In genomic region chr16:48597563-48598392, GRCh38 we compare ENCODE assay signal across 15 cellular contexts. TPM values are rescaled to one million over a fixed set of nuclear protein-coding genes. Genes with fewer than 3 reads are reported as not detected.
DNase-seq lines count a peak whose midpoint lies in the region; ATAC-seq and TF ChIP-seq lines count a peak whose summit lies in the region.
"Had no signal": no experiment of that assay in that cellular context is flagged by ENCODE, and none has a peak within 500 bp of the region (broad histone marks: within the 10 kb centered on the region; RNA-seq: fewer than 3 reads in every experiment).

No MANE protein-coding gene starts in this region.

- H2AFZ ChIP-seq in hepatocyte = no peak overlapping the region

- peaks cover 6% of the 10 kb centered on the region for H3K9me3 Mint-ChIP-seq in activated naive CD8-positive, alpha-beta T cell treated with anti-CD3 and anti-CD28 coated beads, Interleukin-2, amount 50 U/mL, for 24 hours

- POLR2A ChIA-PET in HEK293 (lab: Yijun Ruan, JAX) = no interaction called here

- peaks cover 71% of the 10 kb centered on the region for H3K4me1 Mint-ChIP-seq in activated naive CD8-positive, alpha-beta T cell treated with anti-CD3 and anti-CD28 coated beads, Interleukin-2, amount 50 U/mL, for 24 hours

- H3K27ac Mint-ChIP-seq in activated naive CD8-positive, alpha-beta T cell treated with anti-CD3 and anti-CD28 coated beads, Interleukin-2, amount 50 U/mL, for 24 hours = peak overlapping the region; percentile 74
- H3K27ac Mint-ChIP-seq: activated CD4-positive, alpha-beta T cell treated with anti-CD3 and anti-CD28 coated beads, Interleukin-2, amount 10 ng/mL, durations not matched to agents 7 days and 5 days had no signal

- no peak for ATAC-seq in activated naive CD8-positive, alpha-beta T cell treated with anti-CD3 and anti-CD28 coated beads, Interleukin-2, amount 50 U/mL, for 24 hours
- peak; percentile 53 for ATAC-seq in lung (ENCODE audit: insufficient read depth, low FRiP score)

- H3K4me3 Mint-ChIP-seq in activated naive CD8-positive, alpha-beta T cell treated with anti-CD3 and anti-CD28 coated beads, Interleukin-2, amount 50 U/mL, for 24 hours = no peak overlapping the region
- H3K4me3 Mint-ChIP-seq: activated CD4-positive, alpha-beta T cell treated with anti-CD3 and anti-CD28 coated beads, Interleukin-2, amount 10 ng/mL, durations not matched to agents 7 days and 5 days had no signal

- H3K36me3 ChIP-seq in BLaER1 = peaks cover 56% of the 10 kb centered on the region; the same call in 1 of the 2 replicates
- no peaks in the 10 kb centered on the region for H3K36me3 ChIP-seq in HEK293 (ENCODE audit: control insufficient read depth in 2 of 2, insufficient read depth in 1 of 2, low read length in 2 of 2)
- H3K36me3 ChIP-seq in lung (ENCODE audit: control insufficient read depth in 2 of 2, insufficient read depth in 2 of 2, low read length in 2 of 2) = no peaks in the 10 kb centered on the region
- H3K36me3 ChIP-seq in hepatocyte (replicated peaks; ENCODE audit: insufficient read depth, low read depth) = no peaks in the 10 kb centered on the region
- H3K36me3 ChIP-seq: cardiac muscle cell, prostate gland had no signal

- no peaks in the 10 kb centered on the region for H3K9me2 ChIP-seq in hepatocyte (replicated peaks; ENCODE audit: insufficient read depth)

- H3K36me3 Mint-ChIP-seq in activated naive CD8-positive, alpha-beta T cell treated with anti-CD3 and anti-CD28 coated beads, Interleukin-2, amount 50 U/mL, for 24 hours (ENCODE audit: low read depth) = peaks cover 34% of the 10 kb centered on the region

- no peak overlapping the region for H3K9ac ChIP-seq in BLaER1

- H3K4me2 ChIP-seq in BLaER1 = peak overlapping the region; percentile 87
- H3K4me2 ChIP-seq in hepatocyte = no peak overlapping the region

- H3K27me3 ChIP-seq in BLaER1 (no peaks in the 10 kb centered on the region), lung (ENCODE audit: control insufficient read depth, insufficient read depth) (no peaks in the 10 kb centered on the region), hepatocyte (no peaks in the 10 kb centered on the region)
- H3K27me3 ChIP-seq: cardiac muscle cell had no signal

- CTCF ChIA-PET in HEK293 (lab: Yijun Ruan, JAX) = interaction anchor here (0.6 to 1.7 kb wide), 2 partner anchors 25 to 33 kb away, joined by 3 to 7 read pairs; no protein-coding TSS in a partner anchor

- H3K27ac ChIP-seq in BLaER1 (no peak overlapping the region), HEK293 (ENCODE audit: extremely low read depth, low read depth, low read length) (no peak overlapping the region), lung (ENCODE audit: low read depth in 1 of 2, low read length in 1 of 2) (no peak overlapping the region), hepatocyte (no peak overlapping the region)
- H3K27ac ChIP-seq: cardiac muscle cell, epithelial cell of prostate, prostate gland had no signal

- no peak for DNase-seq in activated naive CD8-positive, alpha-beta T cell treated with anti-CD3 and anti-CD28 coated beads, Interleukin-2, amount 50 U/mL, for 24 hours
- DNase-seq in lung (ENCODE audit: low spot score) (no peak), foreskin melanocyte (no peak), hepatocyte (ENCODE audit: low spot score) (no peak)
- DNase-seq in stimulated activated naive CD4-positive, alpha-beta T cell treated with Interleukin-2 at 50 U/mL for 16 hours (lab: John Stamatoyannopoulos, UW) = no peak
- DNase-seq in activated CD4-positive, alpha-beta T cell treated with anti-CD3 and anti-CD28 coated beads for 48 hours = no peak
- DNase-seq: activated CD4-positive, alpha-beta T cell treated with anti-CD3 and anti-CD28 coated beads, Interleukin-2, amount 10 ng/mL, durations not matched to agents 7 days and 5 days; activated effector memory CD4-positive, alpha-beta T cell treated with anti-CD3 and anti-CD28 coated beads, Interleukin-2, amount 50 U/mL, for 16 hours; NCI-H187 treated with DMSO at 0.1 percent for 48 hours; stimulated activated CD4-positive, alpha-beta T cell treated with anti-CD3 and anti-CD28 coated beads, Interleukin-2, amount 100 ng/mL, for 24 hours had no signal

- WGBS in lung, 2 donors = 45 to 55% methylated on average over 4 of the region's 4 CpGs
- WGBS in hepatocyte (ENCODE audit: low lambda C conversion rate, missing lambda C conversion rate) = 93% methylated on average over 4 of the region's 4 CpGs

- H3K27me3 Mint-ChIP-seq in activated naive CD8-positive, alpha-beta T cell treated with anti-CD3 and anti-CD28 coated beads, Interleukin-2, amount 50 U/mL, for 24 hours = no peaks in the 10 kb centered on the region
- H3K27me3 Mint-ChIP-seq: activated CD4-positive, alpha-beta T cell treated with anti-CD3 and anti-CD28 coated beads, Interleukin-2, amount 10 ng/mL, durations not matched to agents 7 days and 5 days had no signal

- H4K20me1 ChIP-seq in BLaER1 = peaks cover 48% of the 10 kb centered on the region
- H4K20me1 ChIP-seq in hepatocyte (ENCODE audit: insufficient read depth, poor library complexity, severe bottlenecking) = peaks cover 65% of the 10 kb centered on the region

- peaks cover 79% of the 10 kb centered on the region for H3K9me3 ChIP-seq in BLaER1
- H3K9me3 ChIP-seq in HEK293 (ENCODE audit: control insufficient read depth, insufficient read depth, low read depth, low read length) = no peaks in the 10 kb centered on the region; the same call in 1 of the 2 replicates
- H3K9me3 ChIP-seq in lung (ENCODE audit: control insufficient read depth in 2 of 2, insufficient read depth in 1 of 2, low read length in 1 of 2) = peaks cover 0 to 1% of the 10 kb centered on the region in 2 donors
- H3K9me3 ChIP-seq in hepatocyte (ENCODE audit: low read depth) = peaks cover 14% of the 10 kb centered on the region
- H3K9me3 ChIP-seq: prostate gland had no signal

- peaks cover 31% of the 10 kb centered on the region for H3K4me1 ChIP-seq in BLaER1
- H3K4me1 ChIP-seq in HEK293 (ENCODE audit: control insufficient read depth, insufficient read depth, low read length) = peaks cover 3% of the 10 kb centered on the region; the same call in 1 of the 2 replicates
- peaks cover 12 to 33% of the 10 kb centered on the region in 2 donors for H3K4me1 ChIP-seq in lung (ENCODE audit: control insufficient read depth in 2 of 2, insufficient read depth in 2 of 2, low read length in 2 of 2)
- no peaks in the 10 kb centered on the region for H3K4me1 ChIP-seq in hepatocyte (ENCODE audit: insufficient read depth)
- H3K4me1 ChIP-seq: prostate gland had no signal

- H3K4me3 ChIP-seq in BLaER1 (peak overlapping the region; percentile 28; the same call in 1 of the 2 replicates), HEK293 (ENCODE audit: low read depth, low read length) (no peak overlapping the region), lung (no peak overlapping the region), hepatocyte (no peak overlapping the region)
- H3K4me3 ChIP-seq: cardiac muscle cell, prostate gland had no signal

- peaks cover 100% of the 10 kb centered on the region for H3K79me2 ChIP-seq in hepatocyte

- TF ChIP-seq CTCF in HEK293 (tag by site-specific recombination; IDR thresholded peaks at IDR 0.05) = no peak
- no peak for TF ChIP-seq CTCF in lung (IDR thresholded peaks at IDR 0.05; ENCODE audit: control extremely low read depth, extremely low read depth)
- TF ChIP-seq CTCF in hepatocyte (IDR thresholded peaks at IDR 0.05; ENCODE audit: poor library complexity) = no peak

TF ChIP-seq in HEK293, 187 proteins besides CTCF, POLR2A, EP300 and RAD21:
- TF ChIP-seq PRDM10 (tag by site-specific recombination; IDR thresholded peaks at IDR 0.05) (peak; percentile 66), ZNF677 (tag by site-specific recombination; IDR thresholded peaks at IDR 0.05) (peak; percentile 33; the same call in 1 of the 2 replicates), ZNF19 (tag by site-specific recombination; IDR thresholded peaks at IDR 0.05; ENCODE audit: low read depth) (no peak)
TF ChIP-seq in HEK293: peak in this region for 2.

RNA-seq across cellular contexts. Expression of gene N4BP1, which starts 12.2 kb away (rescaled TPM):
- 10 to 100 TPM; 41.6 to 66.0 TPM for total RNA-seq in lung
- 10 to 100 TPM; 16.5 to 31.5 TPM for polyA plus RNA-seq in lung
- total RNA-seq in hepatocyte = 43.9 and 51.7 TPM in 2 replicates
- polyA plus RNA-seq in hepatocyte = 21.2 and 31.6 TPM in 2 replicates
